1 cellular context compared by ENCODE assay signal in genomic region chr19:12825259-12826131, GRCh38.
TF ChIP-seq lines count a peak whose summit lies in the region.

No MANE protein-coding gene starts in this region.

TF ChIP-seq in K562, 482 proteins besides CTCF, POLR2A, EP300 and RAD21 (continued from another document and continues in another):
- TF ChIP-seq HDAC1 (IDR thresholded peaks at IDR 0.05): 0 out of 4 replicates have a peak, but pooled peaks of 1 of the 2 experiments have one; percentile 32
- no peak for TF ChIP-seq FOXK2 (conservative IDR thresholded peaks at IDR 0.05 in 1 of 2, IDR thresholded peaks at IDR 0.05 in 1 of 2; ENCODE audit: low read depth in 2 of 2)
- no peak for TF ChIP-seq MTA1 (IDR thresholded peaks at IDR 0.05; ENCODE audit: borderline replicate concordance)
- no peak for TF ChIP-seq ZNF134 (CRISPR knock-in tag; conservative IDR thresholded peaks at IDR 0.05)
- TF ChIP-seq HNRNPUL1 (IDR thresholded peaks at IDR 0.05; ENCODE audit: low read length): no peak
- 0 out of 2 replicates have a peak, but pooled peaks have one; percentile 27 for TF ChIP-seq SMARCE1 (IDR thresholded peaks at IDR 0.05)
- TF ChIP-seq ATF1 (CRISPR knock-in tag; IDR thresholded peaks at IDR 0.05): no peak
- peak; percentile 31; the same call in 1 of the 2 replicates for TF ChIP-seq ATF1 (tag; IDR thresholded peaks at IDR 0.05)
- TF ChIP-seq SIN3B (IDR thresholded peaks at IDR 0.05; ENCODE audit: low read depth): no peak
- peak; percentile 93 for TF ChIP-seq NFIC (IDR thresholded peaks at IDR 0.05)
- TF ChIP-seq FOXA3 (CRISPR knock-in tag; conservative IDR thresholded peaks at IDR 0.05 in 1 of 2, IDR thresholded peaks at IDR 0.05 in 1 of 2): 0 out of 4 replicates have a peak, but pooled peaks of 1 of the 2 experiments have one; percentile 12
- peak; percentile 48; the same call in 1 of the 2 replicates for TF ChIP-seq HLTF (IDR thresholded peaks at IDR 0.05)
- peak; percentile 62 for TF ChIP-seq BHLHE40 (IDR thresholded peaks at IDR 0.05; ENCODE audit: low read length)
- no peak for TF ChIP-seq JUN (IDR thresholded peaks at IDR 0.05; ENCODE audit: borderline replicate concordance, low read depth, low read length)
- 0 out of 2 replicates have a peak, but pooled peaks have one; percentile 42 for TF ChIP-seq JUN (CRISPR knock-in tag; IDR thresholded peaks at IDR 0.05; ENCODE audit: borderline replicate concordance)
- no peak for TF ChIP-seq TRIM28 (IDR thresholded peaks at IDR 0.05)
- no peak for TF ChIP-seq ZFX (CRISPR knock-in tag; IDR thresholded peaks at IDR 0.05)
- peak; percentile 98 for TF ChIP-seq NCOA6 (IDR thresholded peaks at IDR 0.05)
- TF ChIP-seq JUND (IDR thresholded peaks at IDR 0.05; ENCODE audit: borderline replicate concordance, low read depth, low read length): peak; percentile 37; the same call in 1 of the 2 replicates
- no peak for TF ChIP-seq JUND (tag; IDR thresholded peaks at IDR 0.05; ENCODE audit: borderline replicate concordance, low read depth, low read length)
- 0 out of 2 replicates have a peak, but pooled peaks have one; percentile 25 for TF ChIP-seq CREM (IDR thresholded peaks at IDR 0.05; ENCODE audit: low read depth)
- TF ChIP-seq E2F3 (CRISPR knock-in tag; IDR thresholded peaks at IDR 0.05): no peak
- no peak for TF ChIP-seq ASH1L (IDR thresholded peaks at IDR 0.05; ENCODE audit: borderline replicate concordance, low read depth, partially characterized antibody)
- no peak for TF ChIP-seq ZBTB12 (CRISPR knock-in tag; IDR thresholded peaks at IDR 0.05)
- peak; percentile 98 for TF ChIP-seq L3MBTL2 (IDR thresholded peaks at IDR 0.05)
- TF ChIP-seq ZBTB7A (IDR thresholded peaks at IDR 0.05; ENCODE audit: borderline replicate concordance, control insufficient read depth, low read depth, low read length): peak; percentile 98
- no peak for TF ChIP-seq STAT5A (IDR thresholded peaks at IDR 0.05; ENCODE audit: borderline replicate concordance, low read length)
- peak; percentile 66 for TF ChIP-seq RAD51 (IDR thresholded peaks at IDR 0.05; ENCODE audit: borderline replicate concordance, low read depth)
- no peak for TF ChIP-seq RBM15 (IDR thresholded peaks at IDR 0.05; ENCODE audit: insufficient read depth, low read length)
- TF ChIP-seq PBX2 (CRISPR knock-in tag; IDR thresholded peaks at IDR 0.05; ENCODE audit: low read depth): 0 out of 2 replicates have a peak, but pooled peaks have one; percentile 18
- no peak for TF ChIP-seq PBX2 (tag; conservative IDR thresholded peaks at IDR 0.05; ENCODE audit: low read depth)
- TF ChIP-seq TFE3 (CRISPR knock-in tag; IDR thresholded peaks at IDR 0.05): peak; percentile 26; the same call in 1 of the 2 replicates
- no peak for TF ChIP-seq NR1H2 (CRISPR knock-in tag; IDR thresholded peaks at IDR 0.05)
- peak; percentile 93 for TF ChIP-seq ZNF740 (CRISPR knock-in tag; IDR thresholded peaks at IDR 0.05)
- peak in 1 of 2 experiments; percentile 81; a peak in 2 of 4 replicates for TF ChIP-seq ZNF740 (tag; IDR thresholded peaks at IDR 0.05)
- TF ChIP-seq YBX1 (IDR thresholded peaks at IDR 0.05): no peak
- TF ChIP-seq ATF7 (IDR thresholded peaks at IDR 0.05): peak; percentile 43
- TF ChIP-seq HSF4 (CRISPR knock-in tag; IDR thresholded peaks at IDR 0.05; ENCODE audit: borderline replicate concordance): no peak
- TF ChIP-seq ZNF551 (CRISPR knock-in tag; IDR thresholded peaks at IDR 0.05): no peak
- TF ChIP-seq HMGN3 (IDR thresholded peaks at IDR 0.05; ENCODE audit: borderline replicate concordance, extremely low read depth, insufficient read length, low read depth, low read length): peak; percentile 66
- no peak for TF ChIP-seq TARDBP (IDR thresholded peaks at IDR 0.05)
- no peak for TF ChIP-seq ZNF431 (CRISPR knock-in tag; IDR thresholded peaks at IDR 0.05)
- peak; percentile 70; the same call in 1 of the 2 replicates for TF ChIP-seq ZBTB33 (CRISPR knock-in tag; IDR thresholded peaks at IDR 0.05)
- TF ChIP-seq SRF (CRISPR knock-in tag; IDR thresholded peaks at IDR 0.05): 0 out of 4 replicates have a peak, but pooled peaks of 1 of the 2 experiments have one; percentile 45
- peak; percentile 25; the same call in 1 of the 2 replicates for TF ChIP-seq MYC (IDR thresholded peaks at IDR 0.05; ENCODE audit: low read depth, low read length)
- no peak for TF ChIP-seq MYC (CRISPR knock-in tag; IDR thresholded peaks at IDR 0.05; ENCODE audit: borderline replicate concordance, low read depth)
- no peak for TF ChIP-seq NCOA2 (IDR thresholded peaks at IDR 0.05; ENCODE audit: partially characterized antibody in 2 of 2)
- TF ChIP-seq FOSL1 (tag; conservative IDR thresholded peaks at IDR 0.05): peak; percentile 78
- TF ChIP-seq HNRNPLL (IDR thresholded peaks at IDR 0.05; ENCODE audit: low read depth, low read length, poor library complexity, severe bottlenecking): no peak
- peak; percentile 77 for TF ChIP-seq USF2 (CRISPR knock-in tag; IDR thresholded peaks at IDR 0.05)
- 0 out of 2 replicates have a peak, but pooled peaks have one; percentile 27 for TF ChIP-seq RNF2 (IDR thresholded peaks at IDR 0.05)
- no peak for TF ChIP-seq IRF1 (CRISPR knock-in tag; IDR thresholded peaks at IDR 0.05; ENCODE audit: borderline replicate concordance)
- no peak for TF ChIP-seq ZNF778 (CRISPR knock-in tag; IDR thresholded peaks at IDR 0.05)
- TF ChIP-seq SP1 (CRISPR knock-in tag; IDR thresholded peaks at IDR 0.05): peak; percentile 71
- peak; percentile 64 for TF ChIP-seq VEZF1 (CRISPR knock-in tag; IDR thresholded peaks at IDR 0.05)
- TF ChIP-seq TOE1 (IDR thresholded peaks at IDR 0.05; ENCODE audit: borderline replicate concordance): peak; percentile 84
- TF ChIP-seq TOE1 (CRISPR knock-in tag; IDR thresholded peaks at IDR 0.05; ENCODE audit: borderline replicate concordance, low read depth): no peak
- TF ChIP-seq DPF2 (IDR thresholded peaks at IDR 0.05): 0 out of 2 replicates have a peak, but pooled peaks have one; percentile 29
- no peak for TF ChIP-seq MTF1 (CRISPR knock-in tag; IDR thresholded peaks at IDR 0.05; ENCODE audit: borderline replicate concordance)
- peak; percentile 11; the same call in 1 of the 2 replicates for TF ChIP-seq PHF8 (IDR thresholded peaks at IDR 0.05; ENCODE audit: borderline replicate concordance, low read length)
- TF ChIP-seq ZNF57 (CRISPR knock-in tag; IDR thresholded peaks at IDR 0.05): no peak
- TF ChIP-seq TAF15 (IDR thresholded peaks at IDR 0.05; ENCODE audit: low read depth, low read length): no peak
- TF ChIP-seq ESRRA (IDR thresholded peaks at IDR 0.05; ENCODE audit: borderline replicate concordance, low read depth): 0 out of 2 replicates have a peak, but pooled peaks have one; percentile 15
- TF ChIP-seq ARID1B (IDR thresholded peaks at IDR 0.05): peak; percentile 33; the same call in 1 of the 2 replicates
- TF ChIP-seq NBN (IDR thresholded peaks at IDR 0.05; ENCODE audit: low read depth): peak; percentile 76
- peak; percentile 48; the same call in 1 of the 2 replicates for TF ChIP-seq RBFOX2 (IDR thresholded peaks at IDR 0.05; ENCODE audit: low read depth, low read length)
- TF ChIP-seq CBFA2T2 (conservative IDR thresholded peaks at IDR 0.05): no peak
- TF ChIP-seq E2F6 (IDR thresholded peaks at IDR 0.05; ENCODE audit: borderline replicate concordance in 1 of 2, extremely low read depth in 1 of 2, insufficient read depth in 1 of 2, insufficient read length in 1 of 2, low read depth in 1 of 2, low read length in 1 of 2, poor library complexity in 1 of 2, severe bottlenecking in 1 of 2): peak; percentile 82 to 94
